23 cellular contexts compared by ENCODE assay signal in genomic region chr14:49984419-49984818, GRCh38.
DNase-seq lines count a peak whose midpoint lies in the region; ATAC-seq and TF ChIP-seq lines count a peak whose summit lies in the region.
"Had no signal": no experiment of that assay in that cellular context is flagged by ENCODE, and none has a peak within 500 bp of the region (broad histone marks: within the 10 kb centered on the region; RNA-seq: fewer than 3 reads in every experiment).

No MANE protein-coding gene starts in this region.

- ATAC-seq in Panc1: no peak
- ATAC-seq in stimulated activated naive CD8-positive, alpha-beta T cell treated with anti-CD3 and anti-CD28 coated beads, Interleukin-15, Interleukin-2, amounts not matched to agents 100 U/mL and 50 U/mL, for 24 hours: peak; percentile 73
- no peak for ATAC-seq in GM18502 (IDR thresholded peaks at IDR 0.05; ENCODE audit: poor library complexity, unreplicated experiment)
- ATAC-seq: left cardiac atrium, psoas muscle had no signal

- H3K36me3 ChIP-seq in Panc1 (ENCODE audit: control insufficient read depth, insufficient read depth, low read length): no peaks in the 10 kb centered on the region
- no peaks in the 10 kb centered on the region for H3K36me3 ChIP-seq in brain microvascular endothelial cell (replicated peaks)
- H3K36me3 ChIP-seq: thyroid gland had no signal

- in situ Hi-C loops in Panc1 (cut with HindIII; ENCODE audit: low pct_unique_long_range_greater_than_20kb, low sequenced_read_pairs) (no loop called here), brain microvascular endothelial cell (cut with HindIII; ENCODE audit: low pct_ligation_motif_present, low sequenced_read_pairs) (loop anchor here (25.0 kb wide), 1 partner anchor 122 kb away; the partner anchor contains the start of gene NEMF)

- H3K4me3 Mint-ChIP-seq in activated naive CD4-positive, alpha-beta T cell treated with anti-CD3 and anti-CD28 coated beads, Interleukin-2, amount 50 U/mL, for 24 hours: no peak overlapping the region
- H3K4me3 Mint-ChIP-seq: activated naive CD8-positive, alpha-beta T cell treated with anti-CD3 and anti-CD28 coated beads, Interleukin-2, amount 10 ng/mL, durations not matched to agents 7 days and 5 days; mesothelial cell of epicardium; neural crest cell had no signal

- no TSS peak for BruUV-seq in Panc1 (replicated peaks; lab: Mats Ljungman, UMichigan)

- DNase-seq in activated naive CD4-positive, alpha-beta T cell treated with anti-CD3 and anti-CD28 coated beads, Interleukin-2, amount 50 U/mL, for 16 hours: no peak
- DNase-seq in Panc1 (ENCODE audit: low read depth, low spot score): no peak
- DNase-seq in brain microvascular endothelial cell: no peak
- DNase-seq in stimulated activated naive CD8-positive, alpha-beta T cell treated with anti-CD3 and anti-CD28 coated beads, Interleukin-15, Interleukin-2, amounts not matched to agents 100 U/mL and 50 U/mL, for 24 hours: no peak
- DNase-seq in RWPE1 (ENCODE audit: low spot score): no peak
- DNase-seq in head of caudate nucleus: no peak
- DNase-seq: activated naive CD8-positive, alpha-beta T cell treated with anti-CD3 and anti-CD28 coated beads, Interleukin-2, amount 10 ng/mL, durations not matched to agents 7 days and 5 days; COR-L47; dermis blood vessel endothelial cell; left cardiac atrium; MM.1S; NCI-H146; NCI-H774; psoas muscle; SHP77 treated with DMSO at 0.1 percent for 48 hours; thyroid gland had no signal

- H3K4me1 Mint-ChIP-seq in activated naive CD4-positive, alpha-beta T cell treated with anti-CD3 and anti-CD28 coated beads, Interleukin-2, amount 50 U/mL, for 24 hours: peaks cover 64% of the 10 kb centered on the region
- H3K4me1 Mint-ChIP-seq: neural crest cell had no signal

- CTCF ChIA-PET in Panc1 (lab: Charles Lee): no interaction called here
- CTCF ChIA-PET in RWPE1 (lab: Yijun Ruan, JAX): interaction anchor here (0.5 to 0.6 kb wide), 2 partner anchors 47 to 1777 kb away, joined by 3 read pairs; no protein-coding TSS in a partner anchor

- H3K36me3 Mint-ChIP-seq in activated naive CD4-positive, alpha-beta T cell treated with anti-CD3 and anti-CD28 coated beads, Interleukin-2, amount 50 U/mL, for 24 hours: no peaks in the 10 kb centered on the region
- H3K36me3 Mint-ChIP-seq: mesothelial cell of epicardium had no signal

- H3K9me3 ChIP-seq in Panc1 (ENCODE audit: control insufficient read depth, insufficient read depth, low read depth, low read length): no peaks in the 10 kb centered on the region
- H3K9me3 ChIP-seq: psoas muscle, thyroid gland had no signal

- H3K27me3 Mint-ChIP-seq in activated naive CD4-positive, alpha-beta T cell treated with anti-CD3 and anti-CD28 coated beads, Interleukin-2, amount 50 U/mL, for 24 hours: no peaks in the 10 kb centered on the region
- H3K27me3 Mint-ChIP-seq: activated naive CD8-positive, alpha-beta T cell treated with anti-CD3 and anti-CD28 coated beads, Interleukin-2, amount 10 ng/mL, durations not matched to agents 7 days and 5 days; IgD-negative memory B cell had no signal

- POLR2A ChIA-PET in Panc1 (lab: Charles Lee): interaction anchor here (0.6 kb wide), 1 partner anchor 42 kb away, joined by 4 read pairs; no protein-coding TSS in a partner anchor
- POLR2A ChIA-PET in RWPE1 (lab: Yijun Ruan, JAX; ENCODE audit: low non-redundant PET): no interaction called here

- H3K27ac Mint-ChIP-seq in activated naive CD4-positive, alpha-beta T cell treated with anti-CD3 and anti-CD28 coated beads, Interleukin-2, amount 50 U/mL, for 24 hours: peak overlapping the region; percentile 87
- H3K27ac Mint-ChIP-seq: activated naive CD8-positive, alpha-beta T cell treated with anti-CD3 and anti-CD28 coated beads, Interleukin-2, amount 10 ng/mL, durations not matched to agents 7 days and 5 days had no signal

- peak overlapping the region; percentile 24; the same call in 1 of the 2 replicates for H3K27ac ChIP-seq in Panc1 (ENCODE audit: low read length)
- H3K27ac ChIP-seq in brain microvascular endothelial cell: peak overlapping the region; percentile 71
- H3K27ac ChIP-seq in RWPE1: no peak overlapping the region
- H3K27ac ChIP-seq: psoas muscle, skin epidermis, VCaP had no signal

- TF ChIP-seq CTCF in Panc1 (IDR thresholded peaks at IDR 0.05) (no peak), brain microvascular endothelial cell (IDR thresholded peaks at IDR 0.05; ENCODE audit: low read depth, low read length, missing control alignments) (no peak), RWPE1 (conservative IDR thresholded peaks at IDR 0.05; ENCODE audit: low read depth) (no peak)

- no peaks in the 10 kb centered on the region for H3K9me3 Mint-ChIP-seq in activated naive CD4-positive, alpha-beta T cell treated with anti-CD3 and anti-CD28 coated beads, Interleukin-2, amount 50 U/mL, for 24 hours
- H3K9me3 Mint-ChIP-seq: activated naive CD8-positive, alpha-beta T cell treated with anti-CD3 and anti-CD28 coated beads, Interleukin-2, amount 10 ng/mL, durations not matched to agents 7 days and 5 days; IgD-negative memory B cell; mesothelial cell of epicardium; neural crest cell had no signal

- intact Hi-C loops in Panc1 (cut with micrococcal nuclease; ENCODE audit: unreplicated experiment) (no loop called here), head of caudate nucleus (cut with DNase I) (no loop called here)

- H3K4me3 ChIP-seq in Panc1 (ENCODE audit: low read depth in 2 of 2, low read length in 2 of 2): no peak overlapping the region
- no peak overlapping the region for H3K4me3 ChIP-seq in brain microvascular endothelial cell (ENCODE audit: low read depth, low read length)
- H3K4me3 ChIP-seq: psoas muscle, skin epidermis, thyroid gland had no signal

- H3K4me1 ChIP-seq in Panc1 (ENCODE audit: control insufficient read depth, insufficient read depth, low read length): peaks cover 22% of the 10 kb centered on the region
- H3K4me1 ChIP-seq: psoas muscle had no signal

- no peaks in the 10 kb centered on the region for H3K27me3 ChIP-seq in Panc1 (ENCODE audit: control insufficient read depth, insufficient read depth, low read length)
- no peaks in the 10 kb centered on the region for H3K27me3 ChIP-seq in brain microvascular endothelial cell (replicated peaks)
- H3K27me3 ChIP-seq: thyroid gland had no signal
